In genomic region chr5:74294231-74294705, GRCh38 we compare ENCODE assay signal across 12 cellular contexts.
A peak's percentile ranks its signal among the peaks of the same experiment; 100 is the strongest.
DNase-seq lines count a peak whose midpoint lies in the region; ATAC-seq and TF ChIP-seq lines count a peak whose summit lies in the region.
"Had no signal": no experiment of that assay in that cellular context is flagged by ENCODE, and none has a peak within 500 bp of the region (broad histone marks: within the 10 kb centered on the region; RNA-seq: fewer than 3 reads in every experiment).

No MANE protein-coding gene starts in this region.

- H3K4me1 ChIP-seq in SK-N-SH (ENCODE audit: control insufficient read depth in 1 of 2, insufficient read depth in 2 of 2, low read depth in 1 of 2, low read length in 1 of 2) = peaks cover 0 to 11% of the 10 kb centered on the region in 2 experiments; a peak in 2 of 4 replicates
- no peaks in the 10 kb centered on the region for H3K4me1 ChIP-seq in CD8-positive, alpha-beta memory T cell (ENCODE audit: insufficient read depth, low read length)

- CTCF ChIA-PET in SK-N-SH (lab: Yijun Ruan, JAX) = no interaction called here
- CTCF ChIA-PET in CD8-positive, alpha-beta memory T cell (lab: Charles Lee) = no interaction called here

- H3K4me3 Mint-ChIP-seq in activated T-helper 17 cell treated with anti-CD3 and anti-CD28 coated beads, Interleukin-2, amount 50 U/mL, for 72 hours = no peak overlapping the region
- no peak overlapping the region for H3K4me3 Mint-ChIP-seq in CD8-positive, alpha-beta memory T cell
- H3K4me3 Mint-ChIP-seq: activated CD8-positive, alpha-beta memory T cell treated with anti-CD3 and anti-CD28 coated beads, Interleukin-2, amount 10 ng/mL, durations not matched to agents 7 days and 5 days had no signal

- H3K27me3 ChIP-seq in SK-N-SH (ENCODE audit: insufficient read depth) = no peaks in the 10 kb centered on the region
- H3K27me3 ChIP-seq in CD8-positive, alpha-beta memory T cell (ENCODE audit: insufficient read depth, low read length, poor library complexity, severe bottlenecking) = no peaks in the 10 kb centered on the region
- H3K27me3 ChIP-seq: upper lobe of left lung had no signal

- TF ChIP-seq EP300 in SK-N-SH (IDR thresholded peaks at IDR 0.05; ENCODE audit: borderline replicate concordance in 1 of 2, low read depth in 1 of 2, low read length in 1 of 2) = no peak

- H3K27ac ChIP-seq in SK-N-SH (ENCODE audit: low read depth in 2 of 2, low read length in 1 of 2) = no peak overlapping the region
- H3K27ac ChIP-seq in CD8-positive, alpha-beta memory T cell (ENCODE audit: low read depth, low read length) = no peak overlapping the region
- H3K27ac ChIP-seq: upper lobe of left lung had no signal

- WGBS in SK-N-SH (ENCODE audit: low lambda C conversion rate) = 71% methylated on average over 6 of the region's 6 CpGs

- no peaks in the 10 kb centered on the region for H3K9me3 ChIP-seq in SK-N-SH
- no peaks in the 10 kb centered on the region for H3K9me3 ChIP-seq in CD8-positive, alpha-beta memory T cell (ENCODE audit: low read length)
- H3K9me3 ChIP-seq: upper lobe of left lung had no signal

- no peaks in the 10 kb centered on the region for H3K36me3 ChIP-seq in SK-N-SH (replicated peaks in 1 of 2; ENCODE audit: control insufficient read depth in 1 of 2, insufficient read depth in 2 of 2, low read length in 1 of 2)
- no peaks in the 10 kb centered on the region for H3K36me3 ChIP-seq in CD8-positive, alpha-beta memory T cell (ENCODE audit: insufficient read depth, low read length)
- H3K36me3 ChIP-seq: upper lobe of left lung had no signal

- POLR2A ChIA-PET in SK-N-SH (lab: Yijun Ruan, JAX) = no interaction called here
- POLR2A ChIA-PET in CD8-positive, alpha-beta memory T cell (lab: Charles Lee) = no interaction called here

- H3F3A ChIP-seq in SK-N-SH (replicated peaks; ENCODE audit: insufficient read depth) = no peaks in the 10 kb centered on the region

- no peaks in the 10 kb centered on the region for H3K4me1 Mint-ChIP-seq in activated T-helper 17 cell treated with anti-CD3 and anti-CD28 coated beads, Interleukin-2, amount 50 U/mL, for 72 hours
- H3K4me1 Mint-ChIP-seq in CD8-positive, alpha-beta memory T cell = no peaks in the 10 kb centered on the region
- H3K4me1 Mint-ChIP-seq: activated CD8-positive, alpha-beta memory T cell treated with anti-CD3 and anti-CD28 coated beads, Interleukin-2, amount 10 ng/mL, durations not matched to agents 7 days and 5 days had no signal

- TF ChIP-seq CTCF in SK-N-SH (IDR thresholded peaks at IDR 0.05) = no peak

- no peaks in the 10 kb centered on the region for H3K36me3 Mint-ChIP-seq in activated T-helper 17 cell treated with anti-CD3 and anti-CD28 coated beads, Interleukin-2, amount 50 U/mL, for 72 hours (ENCODE audit: low read depth)
- H3K36me3 Mint-ChIP-seq in CD8-positive, alpha-beta memory T cell = no peaks in the 10 kb centered on the region
- H3K36me3 Mint-ChIP-seq: activated CD8-positive, alpha-beta memory T cell treated with anti-CD3 and anti-CD28 coated beads, Interleukin-2, amount 10 ng/mL, durations not matched to agents 7 days and 5 days had no signal

- peaks cover 19% of the 10 kb centered on the region for H3K27me3 Mint-ChIP-seq in activated T-helper 17 cell treated with anti-CD3 and anti-CD28 coated beads, Interleukin-2, amount 50 U/mL, for 72 hours
- H3K27me3 Mint-ChIP-seq in CD8-positive, alpha-beta memory T cell = peaks cover 0 to 6% of the 10 kb centered on the region in 2 donors

- no peaks in the 10 kb centered on the region for H3K9me2 ChIP-seq in SK-N-SH

- no peaks in the 10 kb centered on the region for H4K20me1 ChIP-seq in SK-N-SH (ENCODE audit: insufficient read depth)

- DNase-seq in SK-N-SH (no peak), superior temporal gyrus (ENCODE audit: extremely low spot score) (peak; percentile 77), NCI-H2107 treated with DMSO at 0.1 percent for 48 hours (lab: John Stamatoyannopoulos, UW; ENCODE audit: unreplicated experiment) (no peak)
- no peak for DNase-seq in CD8-positive, alpha-beta memory T cell
- DNase-seq: activated CD8-positive, alpha-beta memory T cell treated with anti-CD3 and anti-CD28 coated beads, Interleukin-2, amount 10 ng/mL, durations not matched to agents 7 days and 5 days; stimulated activated CD4-positive, alpha-beta T cell treated with anti-CD3 and anti-CD28 coated beads, Interleukin-15, amount 100 ng/mL, for 24 hours; upper lobe of left lung had no signal

- H3K4me2 ChIP-seq in SK-N-SH = no peak overlapping the region

- H2AFZ ChIP-seq in SK-N-SH (ENCODE audit: low read depth) = peak overlapping the region; percentile 8; the same call in 1 of the 2 replicates

- H3K79me2 ChIP-seq in SK-N-SH (ENCODE audit: insufficient read depth) = no peaks in the 10 kb centered on the region

- ATAC-seq in SK-N-SH treated with all-trans-retinoic acid at 6 μM for 48 hours (no peak), HG03108 (IDR thresholded peaks at IDR 0.05; ENCODE audit: unreplicated experiment) (peak; percentile 75), GM18520 (IDR thresholded peaks at IDR 0.05; ENCODE audit: unreplicated experiment) (no peak)
- peak; percentile 56 for ATAC-seq in activated T-helper 17 cell treated with anti-CD3 and anti-CD28 coated beads, Interleukin-2, amount 50 U/mL, for 72 hours (replicated peaks)
- ATAC-seq: activated CD8-positive, alpha-beta memory T cell treated with anti-CD3 and anti-CD28 coated beads, Interleukin-2, amount 10 ng/mL, durations not matched to agents 7 days and 5 days; HepG2 had no signal

- H3K9ac ChIP-seq in SK-N-SH = no peak overlapping the region

- TF ChIP-seq RAD21 in SK-N-SH (IDR thresholded peaks at IDR 0.05; ENCODE audit: low read length) = no peak

- no peaks in the 10 kb centered on the region for H3K9me3 Mint-ChIP-seq in activated T-helper 17 cell treated with anti-CD3 and anti-CD28 coated beads, Interleukin-2, amount 50 U/mL, for 72 hours
- no peaks in the 10 kb centered on the region for H3K9me3 Mint-ChIP-seq in CD8-positive, alpha-beta memory T cell

- H3K4me3 ChIP-seq in SK-N-SH (ENCODE audit: low read depth in 2 of 2, low read length in 1 of 2) = no peak overlapping the region
- no peak overlapping the region for H3K4me3 ChIP-seq in CD8-positive, alpha-beta memory T cell (ENCODE audit: low read length)
- H3K4me3 ChIP-seq: upper lobe of left lung had no signal

- no peak overlapping the region for H3K27ac Mint-ChIP-seq in activated T-helper 17 cell treated with anti-CD3 and anti-CD28 coated beads, Interleukin-2, amount 50 U/mL, for 72 hours
- no peak overlapping the region for H3K27ac Mint-ChIP-seq in CD8-positive, alpha-beta memory T cell
- H3K27ac Mint-ChIP-seq: activated CD8-positive, alpha-beta memory T cell treated with anti-CD3 and anti-CD28 coated beads, Interleukin-2, amount 10 ng/mL, durations not matched to agents 7 days and 5 days had no signal

TF ChIP-seq in SK-N-SH, 30 proteins besides CTCF, POLR2A, EP300 and RAD21:
- TF ChIP-seq GATA2 (CRISPR knock-in tag; IDR thresholded peaks at IDR 0.05) (no peak), PBX3 (IDR thresholded peaks at IDR 0.05) (no peak), NFIC (IDR thresholded peaks at IDR 0.05; ENCODE audit: borderline replicate concordance) (peak; percentile 31; the same call in 1 of the 2 replicates), SMC3 (IDR thresholded peaks at IDR 0.05; ENCODE audit: low read depth, low read length) (0 out of 2 replicates have a peak, but pooled peaks have one; percentile 6)

TF ChIP-seq in SK-N-SH treated with all-trans-retinoic acid at 6 μM for 48 hours, 23 proteins besides CTCF, POLR2A, EP300 and RAD21:
- TF ChIP-seq TOX (CRISPR knock-in tag; IDR thresholded peaks at IDR 0.05; ENCODE audit: borderline replicate concordance) = no peak
- no peak for TF ChIP-seq ZNF70 (CRISPR knock-in tag; IDR thresholded peaks at IDR 0.05)
- TF ChIP-seq PATZ1 (CRISPR knock-in tag; IDR thresholded peaks at IDR 0.05; ENCODE audit: borderline replicate concordance) = no peak
- TF ChIP-seq ZNF8 (CRISPR knock-in tag; IDR thresholded peaks at IDR 0.05) = no peak
- no peak for TF ChIP-seq PPARA (CRISPR knock-in tag; IDR thresholded peaks at IDR 0.05; ENCODE audit: borderline replicate concordance)
- no peak for TF ChIP-seq ZFP3 (CRISPR knock-in tag; IDR thresholded peaks at IDR 0.05)
- TF ChIP-seq RARB (CRISPR knock-in tag; IDR thresholded peaks at IDR 0.05) = no peak
- no peak for TF ChIP-seq ARNTL (CRISPR knock-in tag; IDR thresholded peaks at IDR 0.05; ENCODE audit: borderline replicate concordance, low read depth)

Comparison
In these comparisons a context has a peak if more than half of its experiments do, and no peak if none do; other contexts are left out.
1. ATAC-seq: peak in HG03108 (single experiment) and activated T-helper 17 cell treated with anti-CD3 and anti-CD28 coated beads, Interleukin-2, amount 50 U/mL, for 72 hours (single experiment); none in SK-N-SH treated with all-trans-retinoic acid at 6 μM for 48 hours (single experiment) and GM18520 (single experiment).